In the genomic region with DNA sequence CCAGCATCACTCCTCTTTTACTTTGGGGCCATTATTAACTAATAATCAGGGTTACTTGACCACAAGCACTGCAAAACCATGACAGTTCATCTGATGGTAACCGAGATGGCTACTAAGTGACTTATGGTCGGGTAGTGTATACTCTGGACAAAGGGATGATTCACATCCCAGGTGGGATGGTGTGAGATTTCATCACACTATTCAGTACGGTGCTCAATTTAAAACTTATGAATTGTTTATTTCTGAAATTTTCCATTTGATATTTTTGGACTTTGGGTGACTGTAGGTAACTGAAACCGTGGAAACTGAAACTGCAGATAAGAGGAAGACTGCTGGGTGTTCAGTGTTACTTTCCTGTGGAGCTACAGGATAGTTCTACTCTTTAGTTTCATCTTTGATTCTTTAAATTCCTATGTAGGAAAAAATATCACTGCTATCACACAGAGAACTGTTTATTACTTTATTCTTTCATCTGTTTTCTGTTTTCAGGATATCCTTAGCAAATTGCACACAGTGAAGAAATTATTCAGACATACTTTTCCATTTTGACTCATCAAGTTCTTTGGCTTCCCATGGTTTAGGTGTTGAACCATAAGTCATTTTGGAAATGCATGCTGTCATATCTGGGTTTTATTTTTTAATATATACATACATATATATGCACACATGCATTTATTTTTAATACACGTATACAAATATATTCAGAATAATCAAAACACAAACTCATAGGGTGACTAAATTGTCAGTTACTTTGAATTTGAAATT, we compare ENCODE assay signal across 13 cellular contexts. TPM values are rescaled to one million over a fixed set of nuclear protein-coding genes. Genes with fewer than 3 reads are reported as not detected.
DNase-seq lines count a peak whose midpoint lies in the region; ATAC-seq and TF ChIP-seq lines count a peak whose summit lies in the region.
"Had no signal": no experiment of that assay in that cellular context is flagged by ENCODE, and none has a peak within 500 bp of the region (broad histone marks: within the 10 kb centered on the region; RNA-seq: fewer than 3 reads in every experiment).

No MANE protein-coding gene starts in this region.

- H3K27me3 ChIP-seq in lower lobe of right lung (ENCODE audit: low read depth) = no peaks in the 10 kb centered on the region
- H3K27me3 ChIP-seq: gastroesophageal sphincter had no signal

- peaks cover 12% of the 10 kb centered on the region for H3K4me1 Mint-ChIP-seq in HFFc6 (ENCODE audit: low read depth)

- no peak for ATAC-seq in lower lobe of right lung
- ATAC-seq: gastroesophageal sphincter had no signal

- H3K9me3 ChIP-seq in lower lobe of right lung = no peaks in the 10 kb centered on the region
- H3K9me3 ChIP-seq: gastroesophageal sphincter had no signal

- H3K9me3 Mint-ChIP-seq in HFFc6 = no peaks in the 10 kb centered on the region

- intact Hi-C loops in lower lobe of right lung (cut with DNase I) (no loop called here), head of caudate nucleus (cut with DNase I) (no loop called here)

- TF ChIP-seq CTCF in HFFc6 (IDR thresholded peaks at IDR 0.05) = no peak
- no peak for TF ChIP-seq CTCF in fibroblast of villous mesenchyme (IDR thresholded peaks at IDR 0.05; ENCODE audit: insufficient read depth, low read depth, low read length)
- no peak for TF ChIP-seq CTCF in lower lobe of right lung (IDR thresholded peaks at IDR 0.05)

- peaks cover 14% of the 10 kb centered on the region for H3K36me3 ChIP-seq in lower lobe of right lung

- DNase-seq in HFFc6 (no peak), OCI-M1 (lab: John Stamatoyannopoulos, UW) (peak; percentile 7), fibroblast of villous mesenchyme (ENCODE audit: low read depth) (peak; percentile 11), lower lobe of right lung (no peak), head of caudate nucleus (no peak), NCI-H2081 treated with DMSO at 0.1 percent for 48 hours (lab: John Stamatoyannopoulos, UW) (no peak), NCI-H446 treated with DMSO at 0.1 percent for 48 hours (lab: John Stamatoyannopoulos, UW) (no peak)
- DNase-seq: activated naive CD4-positive, alpha-beta T cell treated with Interleukin-2 at 50 U/mL for 16 hours; kidney glomerular epithelial cell; NCI-H187 had no signal

- H3K36me3 Mint-ChIP-seq in HFFc6 (ENCODE audit: low read depth) = peaks cover 6% of the 10 kb centered on the region; the same call in 1 of the 2 replicates

- no peaks in the 10 kb centered on the region for H3K27me3 Mint-ChIP-seq in HFFc6 (ENCODE audit: insufficient read depth)

- H3K4me1 ChIP-seq in lower lobe of right lung = no peaks in the 10 kb centered on the region

- H3K27ac ChIP-seq in lower lobe of right lung = no peak overlapping the region
- H3K27ac ChIP-seq: coronary artery, gastroesophageal sphincter had no signal

- H3K4me3 ChIP-seq in GM08714 (ENCODE audit: low read length) (peak overlapping the region; percentile 23; the same call in 1 of the 2 replicates), fibroblast of villous mesenchyme (ENCODE audit: low read depth, low read length) (no peak overlapping the region), lower lobe of right lung (no peak overlapping the region)
- H3K4me3 ChIP-seq: coronary artery, gastroesophageal sphincter had no signal

- no peak overlapping the region for H3K27ac Mint-ChIP-seq in HFFc6

- 0 out of 2 replicates have a peak overlapping the region, but pooled peaks have one; percentile 8 for H3K4me3 Mint-ChIP-seq in HFFc6

RNA-seq across cellular contexts. Expression of a gene that starts 59.1 kb away (rescaled TPM):
- under 1 TPM in 5 of 6 experiments, not detected in 1; 0.10 to 0.31 (median 0.23) TPM for total RNA-seq in HFFc6 (2021; fragmentation: NEBNext Ultra II Directional; extraction: Animal tissue kit (Norgen Biotek cat#: 25700))
- total RNA-seq in fibroblast of villous mesenchyme = under 0.01 and 0.32 TPM in 2 replicates
- total RNA-seq in lower lobe of right lung = not detected
- total RNA-seq: gastroesophageal sphincter had no signal

Comparison
In these comparisons a context has a peak if more than half of its experiments do, and no peak if none do; other contexts are left out.
1. DNase-seq: peak in OCI-M1 (single experiment) and fibroblast of villous mesenchyme (single experiment); none in HFFc6 (single experiment), lower lobe of right lung (single experiment), head of caudate nucleus (0 of 42), NCI-H2081 treated with DMSO at 0.1 percent for 48 hours (single experiment) and NCI-H446 treated with DMSO at 0.1 percent for 48 hours (single experiment).